ENCODE assay signal across 1 cellular context in the genomic region with DNA sequence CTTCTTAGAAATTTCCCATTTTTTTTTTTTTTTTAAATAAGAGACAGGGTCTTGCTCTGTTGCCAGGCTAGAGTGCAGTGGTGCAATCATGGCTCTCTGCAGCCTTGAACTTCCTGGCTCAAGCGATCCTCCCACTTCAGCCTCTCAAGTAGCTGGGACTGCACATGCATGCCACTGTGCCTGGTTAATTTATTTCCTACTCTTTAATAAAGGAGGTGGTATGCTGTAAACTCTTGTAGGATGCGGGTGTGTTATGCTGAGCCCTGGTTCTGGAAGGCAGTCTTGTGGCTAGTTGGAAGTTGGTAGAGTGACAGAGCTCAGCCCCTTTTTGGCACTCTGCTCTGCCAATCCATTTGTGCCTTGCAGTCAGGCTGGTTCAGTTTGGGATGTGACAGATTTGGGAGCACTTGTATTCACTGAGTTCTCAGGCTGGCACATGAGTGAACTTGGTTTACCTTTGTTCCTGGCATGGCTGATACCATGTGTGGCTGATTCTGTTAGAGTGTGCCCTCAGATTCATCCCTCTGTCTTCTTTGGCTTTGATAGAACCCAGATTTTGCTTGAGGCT. TPM values are rescaled to one million over a fixed set of nuclear protein-coding genes. Genes with fewer than 3 reads are reported as not detected.
"Had no signal": no experiment of that assay in that cellular context is flagged by ENCODE, and none has a peak within 500 bp of the region (broad histone marks: within the 10 kb centered on the region; RNA-seq: fewer than 3 reads in every experiment).

No MANE protein-coding gene starts in this region.

RNA-seq across cellular contexts. Expression of a gene that starts 58.3 kb away (rescaled TPM):
- total RNA-seq: skeletal muscle tissue had no signal
